ENCODE assay signal across 7 cellular contexts in the genomic region with DNA sequence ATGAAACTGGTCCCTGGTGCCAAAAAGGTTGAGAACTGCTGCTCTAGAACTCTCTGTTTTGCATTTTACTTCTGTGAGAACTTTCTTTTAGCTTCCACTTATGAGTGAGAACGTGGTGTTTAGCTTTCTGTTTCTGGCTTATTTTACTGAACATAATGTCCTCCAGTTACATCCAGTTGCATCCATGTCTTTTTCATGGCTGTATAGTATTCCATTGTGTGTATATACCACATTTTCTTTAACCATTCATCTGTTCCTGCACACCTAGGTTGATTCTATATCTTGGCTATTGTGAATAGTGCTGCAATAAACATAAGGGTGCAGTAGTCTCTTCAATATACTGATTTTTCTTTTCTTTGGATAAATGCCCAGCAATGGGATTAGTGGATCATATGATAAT.
"Had no signal": no experiment of that assay in that cellular context is flagged by ENCODE, and none has a peak within 500 bp of the region (broad histone marks: within the 10 kb centered on the region; RNA-seq: fewer than 3 reads in every experiment).

No MANE protein-coding gene starts in this region.

- H3K9ac ChIP-seq: KMS-11 had no signal

- H3K36me3 ChIP-seq: HAP-1 had no signal

- H3K27ac ChIP-seq: KMS-11 had no signal

- H2AFZ ChIP-seq: GM23338 had no signal

- H3K4me1 ChIP-seq: HAP-1 had no signal

- DNase-seq: H7, IMR-90, KBM-7 had no signal

- H3K9me3 ChIP-seq: HAP-1 had no signal

- ATAC-seq: GM23338, HCT116 had no signal

- H3K4me2 ChIP-seq: GM23338, KMS-11 had no signal

- H3K4me3 ChIP-seq: GM23338, HAP-1 had no signal
